Comparison of ENCODE assay signal across 12 cellular contexts in the genomic region with DNA sequence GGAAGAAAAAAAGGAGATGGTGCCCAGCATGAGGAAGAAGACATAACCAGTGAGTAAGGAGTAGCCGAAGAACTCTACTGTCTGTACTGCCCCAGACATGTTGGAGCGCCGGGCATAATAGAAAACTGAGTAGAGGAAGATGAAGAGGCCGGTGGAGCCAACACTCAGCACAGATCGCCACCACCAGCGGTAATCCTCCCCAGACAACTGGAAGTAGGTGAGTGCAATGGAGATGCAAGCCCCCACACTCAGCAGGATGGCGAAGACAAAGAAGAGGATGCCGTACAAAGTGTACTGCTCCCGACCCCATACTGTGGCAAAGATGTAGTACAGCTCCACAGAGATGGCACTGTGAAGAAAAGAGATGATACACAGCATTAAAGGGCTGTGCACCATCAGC. TPM values are rescaled to one million over a fixed set of nuclear protein-coding genes. Genes with fewer than 3 reads are reported as not detected.
DNase-seq lines count a peak whose midpoint lies in the region; ATAC-seq, FAIRE-seq and TF ChIP-seq lines count a peak whose summit lies in the region.
"Had no signal": no experiment of that assay in that cellular context is flagged by ENCODE, and none has a peak within 500 bp of the region (broad histone marks: within the 10 kb centered on the region; RNA-seq: fewer than 3 reads in every experiment).

No MANE protein-coding gene starts in this region.

- DNase-seq in CD4-positive, alpha-beta T cell = no peak
- DNase-seq in GM12878 (ENCODE audit: low read depth, low spot score) (no peak), neural crest cell (ENCODE audit: low read depth, low spot score) (no peak), HK-2 (ENCODE audit: unreplicated experiment) (no peak), ovary (no peak)

- in situ Hi-C loops in GM12878 (cut with MboI) = no loop called here

- no peaks in the 10 kb centered on the region for H3K9me3 Mint-ChIP-seq in CD4-positive, alpha-beta T cell
- no peaks in the 10 kb centered on the region for H3K9me3 Mint-ChIP-seq in IgD-negative memory B cell
- no peaks in the 10 kb centered on the region for H3K9me3 Mint-ChIP-seq in neural crest cell
- H3K9me3 Mint-ChIP-seq: activated naive CD4-positive, alpha-beta T cell treated with anti-CD3 and anti-CD28 coated beads, Interleukin-2, amount 50 U/mL, for 72 hours had no signal

- H4K20me1 ChIP-seq in GM12878 (ENCODE audit: control insufficient read depth, insufficient read depth) = no peaks in the 10 kb centered on the region

- H3K4me3 ChIP-seq in GM12878 (no peak overlapping the region), ovary (no peak overlapping the region)

- intact Hi-C loops in CD4-positive, alpha-beta T cell (cut with DNase I, micrococcal nuclease) = loop anchor here (2.0 to 5.0 kb wide), 4 partner anchors 42 to 75 kb away; a partner anchor contains a TSS
- intact Hi-C loops in GM12878 (cut with micrococcal nuclease; ENCODE audit: unreplicated experiment) (loop anchor here (2.0 kb wide), 1 partner anchor 107 kb away; no protein-coding TSS in a partner anchor), ovary (cut with DNase I) (no loop called here)

- H3K27me3 Mint-ChIP-seq in CD4-positive, alpha-beta T cell = no peaks in the 10 kb centered on the region
- H3K27me3 Mint-ChIP-seq in IgD-negative memory B cell (no peaks in the 10 kb centered on the region), neural crest cell (ENCODE audit: low read depth) (peaks cover 3% of the 10 kb centered on the region)

- H3K27ac ChIP-seq in CD4-positive, alpha-beta T cell (ENCODE audit: low read depth, low read length) = peak overlapping the region; percentile 52
- H3K27ac ChIP-seq in GM12878 (ENCODE audit: control insufficient read depth, insufficient read depth) (peak overlapping the region; percentile 17; the same call in 1 of the 2 replicates), ovary (no peak overlapping the region)

- TF ChIP-seq RAD21 in GM12878 (IDR thresholded peaks at IDR 0.05; ENCODE audit: insufficient read depth, low read depth, low read length) = no peak

- TF ChIP-seq CTCF in CD4-positive, alpha-beta T cell (IDR thresholded peaks at IDR 0.05) = no peak
- TF ChIP-seq CTCF in GM12878 (IDR thresholded peaks at IDR 0.05 in 2 of 3, conservative IDR thresholded peaks at IDR 0.05 in 1 of 3; ENCODE audit: control insufficient read depth in 2 of 3, extremely low read depth in 1 of 3, insufficient read depth in 1 of 3, low read depth in 3 of 3, low read length in 3 of 3) (no peak), neural crest cell (conservative IDR thresholded peaks at IDR 0.05) (no peak), ovary (IDR thresholded peaks at IDR 0.05) (no peak)

- CTCF ChIA-PET in CD4-positive, alpha-beta T cell (lab: Charles Lee) = interaction anchor here (0.7 to 2.6 kb wide), 7 partner anchors 26 to 144 kb away, joined by 3 to 24 read pairs (median 4); a partner anchor contains a TSS
- CTCF ChIA-PET in GM12878 (lab: Yijun Ruan, JAX) = interaction anchor here (0.6 to 2.2 kb wide), 8 partner anchors 14 to 1815 kb away, joined by 3 to 9 read pairs (median 6); a partner anchor contains a TSS

- WGBS in GM12878 (ENCODE audit: insufficient coverage, insufficient replicate concordance, low lambda C conversion rate, missing lambda C conversion rate) = over 99% methylated on average over 9 of the region's 9 CpGs
- 88 to 95% (median 90%) methylated on average over 9 of the region's 9 CpGs for WGBS in ovary, 3 donors

- no peak overlapping the region for H3K4me3 Mint-ChIP-seq in CD4-positive, alpha-beta T cell
- peak overlapping the region in 2 of 4 donors; percentile 48 to 100 for H3K4me3 Mint-ChIP-seq in IgD-negative memory B cell
- H3K4me3 Mint-ChIP-seq in neural crest cell = peak overlapping the region; percentile 98

- H3K36me3 ChIP-seq in GM12878 (ENCODE audit: control insufficient read depth in 2 of 2, insufficient read depth in 2 of 2, low read length in 1 of 2) (peaks cover 12 to 19% of the 10 kb centered on the region in 2 experiments), ovary (no peaks in the 10 kb centered on the region)

- peak overlapping the region; percentile 78 for H3K4me2 ChIP-seq in GM12878 (ENCODE audit: control insufficient read depth, insufficient read depth)

- no peak overlapping the region for H3K9ac ChIP-seq in GM12878 (ENCODE audit: control insufficient read depth, insufficient read depth, low read length)

- peak overlapping the region; percentile 91 for H3K27ac Mint-ChIP-seq in CD4-positive, alpha-beta T cell
- H3K27ac Mint-ChIP-seq in IgD-negative memory B cell (peak overlapping the region; percentile 88 to 99 (median 95)), neural crest cell (ENCODE audit: unreplicated experiment) (peak overlapping the region; percentile 9)

- RAD21 ChIA-PET in GM12878 (lab: Charles Lee; ENCODE audit: unreplicated experiment) = interaction anchor here (0.6 to 2.8 kb wide), 12 partner anchors 24 to 132 kb away, joined by 3 to 13 read pairs (median 4); a partner anchor contains a TSS

- H3K4me1 ChIP-seq in GM12878 (ENCODE audit: control insufficient read depth, insufficient read depth, low read length) (peaks cover 4% of the 10 kb centered on the region; the same call in 1 of the 2 replicates), ovary (ENCODE audit: insufficient read depth) (peaks cover 2% of the 10 kb centered on the region)

- no peaks in the 10 kb centered on the region for H3K27me3 ChIP-seq in CD4-positive, alpha-beta T cell (ENCODE audit: control insufficient read depth, insufficient read depth, low read length)
- H3K27me3 ChIP-seq in GM12878 (replicated peaks in 1 of 2; ENCODE audit: control insufficient read depth in 2 of 2, insufficient read depth in 2 of 2, low read length in 1 of 2) (no peaks in the 10 kb centered on the region), ovary (no peaks in the 10 kb centered on the region)

- POLR2A ChIA-PET in CD4-positive, alpha-beta T cell (lab: Charles Lee) = interaction anchor here (0.7 to 7.4 kb wide), 19 partner anchors 16 to 121 kb away, joined by 3 to 85 read pairs (median 5); a partner anchor contains a TSS
- POLR2A ChIA-PET in GM12878 (lab: Charles Lee) = interaction anchor here (1.0 to 3.0 kb wide), 8 partner anchors 14 to 241 kb away, joined by 3 to 28 read pairs (median 6); a partner anchor contains a TSS

- H3K79me2 ChIP-seq in GM12878 (ENCODE audit: control insufficient read depth, insufficient read depth, low read length) = peaks cover 28% of the 10 kb centered on the region

- TF ChIP-seq POLR2A in GM12878 (IDR thresholded peaks at IDR 0.05; ENCODE audit: low read depth, low read length) = no peak
- no peak for TF ChIP-seq POLR2A in ovary (IDR thresholded peaks at IDR 0.05)

- no TSS peak for BruUV-seq in GM12878 (replicated peaks; lab: Mats Ljungman, UMichigan)

- H2AFZ ChIP-seq in GM12878 (ENCODE audit: control insufficient read depth, low read depth, low read length) = no peak overlapping the region

- no peaks in the 10 kb centered on the region for H3K9me3 ChIP-seq in CD4-positive, alpha-beta T cell (ENCODE audit: control insufficient read depth, low read length)
- H3K9me3 ChIP-seq in GM12878 (replicated peaks; ENCODE audit: control insufficient read depth, insufficient read depth, low read length) (no peaks in the 10 kb centered on the region), ovary (no peaks in the 10 kb centered on the region)

- no peak for FAIRE-seq in GM12878 (lab: Jason Lieb, UNC)
- FAIRE-seq: small intestine had no signal

- ATAC-seq in CD4-positive, alpha-beta T cell (ENCODE audit: poor library complexity) = no peak
- ATAC-seq in GM12878 = no peak
- ATAC-seq in HG03469 (IDR thresholded peaks at IDR 0.05; ENCODE audit: unreplicated experiment) = no peak
- no peak for ATAC-seq in GM21390 (IDR thresholded peaks at IDR 0.05; ENCODE audit: unreplicated experiment)

- peaks cover 60% of the 10 kb centered on the region for H3K36me3 Mint-ChIP-seq in CD4-positive, alpha-beta T cell (ENCODE audit: low read depth)
- H3K36me3 Mint-ChIP-seq in IgD-negative memory B cell (peaks cover 1% of the 10 kb centered on the region), neural crest cell (ENCODE audit: low read depth) (peaks cover 15% of the 10 kb centered on the region)

- peaks cover 52% of the 10 kb centered on the region for H3K4me1 Mint-ChIP-seq in CD4-positive, alpha-beta T cell (ENCODE audit: low read depth)
- peaks cover 22 to 24% (median 23%) of the 10 kb centered on the region in 3 donors for H3K4me1 Mint-ChIP-seq in IgD-negative memory B cell
- peaks cover 37% of the 10 kb centered on the region for H3K4me1 Mint-ChIP-seq in neural crest cell

- SMC1A ChIA-PET in GM12878 (lab: Charles Lee; ENCODE audit: uncharacterized antibody, unreplicated experiment) = interaction anchor here (0.9 to 1.5 kb wide), 5 partner anchors 28 to 119 kb away, joined by 3 to 11 read pairs (median 5); a partner anchor contains a TSS

- TF ChIP-seq EP300 in GM12878 (IDR thresholded peaks at IDR 0.05; ENCODE audit: borderline replicate concordance in 1 of 2, control insufficient read depth in 1 of 2, low read depth in 2 of 2, low read length in 2 of 2) (no peak), ovary (IDR thresholded peaks at IDR 0.05) (no peak)

RNA-seq across cellular contexts. Expression of a gene that starts 0.8 kb away (rescaled TPM):
- total RNA-seq in CD4-positive, alpha-beta T cell = 10 to 100 TPM; 36.6 to 37.9 TPM
- polyA plus RNA-seq in IgD-negative memory B cell (15.8 TPM), GM12878 (2011; rRNA removed) (6.6 and 12.6 TPM in 2 replicates), GM12878 (2014; fragmentation: Illumina TruSeq; extraction: Trizol) (15.5 and 30.7 TPM in 2 replicates), GM12878 (2014; fragmentation: Nextera tagmentation; extraction: Ambion mirVana) (10 to 100 TPM in 1 of 2 experiments, 1 to 10 TPM in 1; 7.8 to 10.3 TPM), GM12878 (2014; rRNA removed) (44.5 and 72.1 TPM in 2 replicates), GM12878 (2016; fragmentation: Nextera tagmentation; extraction: Ambion mirVana) (100 to 1,000 TPM in 1 of 2 experiments, 10 to 100 TPM in 1; 92.1 to 104 TPM), ovary (10 to 100 TPM in 1 of 2 donors, 1 to 10 TPM in 1; 5.6 to 11.3 TPM)
- 54.2 and 59.3 TPM in 2 replicates for total RNA-seq in GM12878 (2013; cell fraction: nucleolus; rRNA removed)
- total RNA-seq in GM12878 (2014; rRNA removed) (77.1 and 139 TPM in 2 replicates), GM12878 (2014; rRNA removed; fragmentation: Illumina TruSeq; extraction: Trizol) (21.8 and 23.0 TPM in 2 replicates), GM12878 (2021) (88.9 and 113 TPM in 2 replicates), neural crest cell (88.3 and 88.7 TPM in 2 replicates), ovary (10 to 100 TPM; 12.3 to 50.9 (median 34.0) TPM)
- polyA plus RNA-seq in GM12878 (2011; ENCODE audit: low read depth) = 17.0 TPM
- polyA plus RNA-seq in GM12878 (2011; cell fraction: cytosol; rRNA removed) = 24.6 and 25.9 TPM in 2 replicates
- 115 and 166 TPM in 2 replicates for polyA plus RNA-seq in GM12878 (2011; cell fraction: nucleus; rRNA removed)
- polyA plus RNA-seq in GM12878 (2012) = 28.3 and 30.4 TPM in 2 replicates
- polyA minus RNA-seq in GM12878 (2011; rRNA and poly(A)+ RNA removed) = 27.1 and 30.7 TPM in 2 replicates
- polyA minus RNA-seq in GM12878 (2011; cell fraction: cytosol; rRNA and poly(A)+ RNA removed) = 19.9 and 21.7 TPM in 2 replicates
- 74.0 and 145 TPM in 2 replicates for polyA minus RNA-seq in GM12878 (2011; cell fraction: nucleus; rRNA and poly(A)+ RNA removed)

RNA-seq across cellular contexts. Expression of a gene that starts 5.8 kb away (rescaled TPM):
- 10 to 100 TPM; 12.9 to 13.0 TPM for total RNA-seq in CD4-positive, alpha-beta T cell
- polyA plus RNA-seq in IgD-negative memory B cell (25.1 TPM), GM12878 (2011; rRNA removed) (4.3 and 11.7 TPM in 2 replicates), GM12878 (2014; fragmentation: Illumina TruSeq; extraction: Trizol) (11.1 and 14.0 TPM in 2 replicates), GM12878 (2014; fragmentation: Nextera tagmentation; extraction: Ambion mirVana) (1 to 10 TPM; 7.2 to 9.8 TPM), GM12878 (2014; rRNA removed) (20.7 and 21.2 TPM in 2 replicates), GM12878 (2016; fragmentation: Nextera tagmentation; extraction: Ambion mirVana) (10 to 100 TPM; 38.7 to 39.2 TPM), ovary (10 to 100 TPM; 32.3 to 40.0 TPM)
- 33.3 and 34.0 TPM in 2 replicates for total RNA-seq in GM12878 (2013; cell fraction: nucleolus; rRNA removed)
- total RNA-seq in GM12878 (2014; rRNA removed) (20.2 and 22.7 TPM in 2 replicates), GM12878 (2014; rRNA removed; fragmentation: Illumina TruSeq; extraction: Trizol) (10.4 and 12.1 TPM in 2 replicates), GM12878 (2021) (19.7 and 23.9 TPM in 2 replicates), neural crest cell (45.6 and 47.4 TPM in 2 replicates), ovary (10 to 100 TPM; 34.9 to 65.6 (median 44.9) TPM)
- polyA plus RNA-seq in GM12878 (2011; ENCODE audit: low read depth) = 22.1 TPM
- 22.2 and 26.0 TPM in 2 replicates for polyA plus RNA-seq in GM12878 (2011; cell fraction: cytosol; rRNA removed)
- 15.8 and 15.9 TPM in 2 replicates for polyA plus RNA-seq in GM12878 (2011; cell fraction: nucleus; rRNA removed)
- 19.1 and 25.4 TPM in 2 replicates for polyA plus RNA-seq in GM12878 (2012)
- polyA minus RNA-seq in GM12878 (2011; rRNA and poly(A)+ RNA removed) = 12.4 and 16.2 TPM in 2 replicates
- 4.9 and 5.2 TPM in 2 replicates for polyA minus RNA-seq in GM12878 (2011; cell fraction: cytosol; rRNA and poly(A)+ RNA removed)
- polyA minus RNA-seq in GM12878 (2011; cell fraction: nucleus; rRNA and poly(A)+ RNA removed) = 8.1 and 11.1 TPM in 2 replicates

RNA-seq across cellular contexts. Expression of a gene that starts 16.0 kb away (rescaled TPM):
- under 1 TPM; 0.30 to 0.64 TPM for total RNA-seq in CD4-positive, alpha-beta T cell
- polyA plus RNA-seq in IgD-negative memory B cell (0.84 TPM), GM12878 (2011; rRNA removed) (0.07 and 0.11 TPM in 2 replicates), GM12878 (2014; fragmentation: Illumina TruSeq; extraction: Trizol) (not detected in 2 replicates), GM12878 (2014; fragmentation: Nextera tagmentation; extraction: Ambion mirVana) (under 1 TPM; 0.04 to 0.08 TPM), GM12878 (2014; rRNA removed) (0.23 TPM in 1 of 2 replicates, not detected in the other), GM12878 (2016; fragmentation: Nextera tagmentation; extraction: Ambion mirVana) (under 1 TPM; 0.44 to 0.79 TPM), ovary (under 1 TPM in 1 of 2 donors, not detected in 1; 0.06 TPM)
- 1.5 and 1.6 TPM in 2 replicates for total RNA-seq in GM12878 (2013; cell fraction: nucleolus; rRNA removed)
- total RNA-seq in GM12878 (2014; rRNA removed) (not detected in 2 replicates), GM12878 (2014; rRNA removed; fragmentation: Illumina TruSeq; extraction: Trizol) (0.18 TPM in 1 of 2 replicates, not detected in the other), GM12878 (2021) (not detected in 2 replicates), neural crest cell (0.47 and 0.48 TPM in 2 replicates), ovary (1 to 10 TPM in 2 of 7 donors, under 1 TPM in 2, not detected in 3; 0.45 to 1.1 (median 0.90) TPM)
- 4.1 TPM for polyA plus RNA-seq in GM12878 (2011; ENCODE audit: low read depth)
- 0.03 TPM in 1 of 2 replicates, not detected in the other for polyA plus RNA-seq in GM12878 (2011; cell fraction: cytosol; rRNA removed)
- polyA plus RNA-seq in GM12878 (2011; cell fraction: nucleus; rRNA removed) = 0.15 and 0.25 TPM in 2 replicates
- polyA plus RNA-seq in GM12878 (2012) = 2.9 and 5.0 TPM in 2 replicates
- polyA minus RNA-seq in GM12878 (2011; rRNA and poly(A)+ RNA removed) = 0.51 and 0.52 TPM in 2 replicates
- polyA minus RNA-seq in GM12878 (2011; cell fraction: cytosol; rRNA and poly(A)+ RNA removed) = not detected in 2 replicates
- polyA minus RNA-seq in GM12878 (2011; cell fraction: nucleus; rRNA and poly(A)+ RNA removed) = 0.73 and 1.9 TPM in 2 replicates
- total RNA-seq: kidney epithelial cell, LHCN-M2 had no signal

RNA-seq across cellular contexts. Expression of a gene that starts 17.6 kb away (rescaled TPM):
- total RNA-seq in CD4-positive, alpha-beta T cell = 100 to 1,000 TPM; 105 to 107 TPM
- polyA plus RNA-seq in IgD-negative memory B cell = 12.5 TPM
- 37.9 and 43.0 TPM in 2 replicates for total RNA-seq in GM12878 (2013; cell fraction: nucleolus; rRNA removed)
- total RNA-seq in GM12878 (2014; rRNA removed) = 24.8 and 28.0 TPM in 2 replicates
- 12.3 and 13.1 TPM in 2 replicates for total RNA-seq in GM12878 (2014; rRNA removed; fragmentation: Illumina TruSeq; extraction: Trizol)
- 68.3 and 76.9 TPM in 2 replicates for total RNA-seq in GM12878 (2021)
- 62.4 TPM for polyA plus RNA-seq in GM12878 (2011; ENCODE audit: low read depth)
- 7.6 and 11.2 TPM in 2 replicates for polyA plus RNA-seq in GM12878 (2011; rRNA removed)
- 7.0 and 7.3 TPM in 2 replicates for polyA plus RNA-seq in GM12878 (2011; cell fraction: cytosol; rRNA removed)
- 129 and 145 TPM in 2 replicates for polyA plus RNA-seq in GM12878 (2011; cell fraction: nucleus; rRNA removed)
- polyA plus RNA-seq in GM12878 (2012) = 45.5 and 78.2 TPM in 2 replicates
- 19.7 and 30.3 TPM in 2 replicates for polyA plus RNA-seq in GM12878 (2014; fragmentation: Illumina TruSeq; extraction: Trizol)
- polyA plus RNA-seq in GM12878 (2014; fragmentation: Nextera tagmentation; extraction: Ambion mirVana) = 1 to 10 TPM; 4.2 to 9.6 TPM
- 53.1 and 62.7 TPM in 2 replicates for polyA plus RNA-seq in GM12878 (2014; rRNA removed)
- 10 to 100 TPM; 50.3 to 50.5 TPM for polyA plus RNA-seq in GM12878 (2016; fragmentation: Nextera tagmentation; extraction: Ambion mirVana)
- polyA minus RNA-seq in GM12878 (2011; rRNA and poly(A)+ RNA removed) = 4.3 and 9.2 TPM in 2 replicates
- 1.7 and 10.0 TPM in 2 replicates for polyA minus RNA-seq in GM12878 (2011; cell fraction: cytosol; rRNA and poly(A)+ RNA removed)
- polyA minus RNA-seq in GM12878 (2011; cell fraction: nucleus; rRNA and poly(A)+ RNA removed) = 21.2 and 29.4 TPM in 2 replicates
- total RNA-seq in neural crest cell = 160 and 163 TPM in 2 replicates
- 10 to 100 TPM in 4 of 7 donors, 1 to 10 TPM in 3; 6.2 to 75.4 (median 13.5) TPM for total RNA-seq in ovary
- 1 to 10 TPM; 4.9 to 5.1 TPM for polyA plus RNA-seq in ovary

RNA-seq across cellular contexts. Expression of a gene that starts 23.8 kb away (rescaled TPM):
- total RNA-seq in CD4-positive, alpha-beta T cell = 10 to 100 TPM; 73.4 to 80.1 TPM
- polyA plus RNA-seq in IgD-negative memory B cell (170 TPM), GM12878 (2011; rRNA removed) (81.0 and 81.1 TPM in 2 replicates), GM12878 (2014; fragmentation: Illumina TruSeq; extraction: Trizol) (97.5 and 107 TPM in 2 replicates), GM12878 (2014; fragmentation: Nextera tagmentation; extraction: Ambion mirVana) (100 to 1,000 TPM; 110 to 151 TPM), GM12878 (2014; rRNA removed) (63.8 and 73.8 TPM in 2 replicates), GM12878 (2016; fragmentation: Nextera tagmentation; extraction: Ambion mirVana) (100 to 1,000 TPM in 1 of 2 experiments, 10 to 100 TPM in 1; 88.5 to 103 TPM), ovary (100 to 1,000 TPM in 1 of 2 donors, 10 to 100 TPM in 1; 56.1 to 105 TPM)
- total RNA-seq in GM12878 (2013; cell fraction: nucleolus; rRNA removed) = 46.5 and 49.6 TPM in 2 replicates
- total RNA-seq in GM12878 (2014; rRNA removed) (31.7 and 35.6 TPM in 2 replicates), GM12878 (2014; rRNA removed; fragmentation: Illumina TruSeq; extraction: Trizol) (47.4 and 49.4 TPM in 2 replicates), GM12878 (2021) (33.0 and 35.5 TPM in 2 replicates), neural crest cell (42.2 and 44.7 TPM in 2 replicates), ovary (10 to 100 TPM; 26.8 to 57.5 (median 41.0) TPM)
- 71.9 TPM for polyA plus RNA-seq in GM12878 (2011; ENCODE audit: low read depth)
- polyA plus RNA-seq in GM12878 (2011; cell fraction: cytosol; rRNA removed) = 53.6 and 68.7 TPM in 2 replicates
- polyA plus RNA-seq in GM12878 (2011; cell fraction: nucleus; rRNA removed) = 31.4 and 41.7 TPM in 2 replicates
- 68.3 and 71.1 TPM in 2 replicates for polyA plus RNA-seq in GM12878 (2012)
- 29.9 and 60.0 TPM in 2 replicates for polyA minus RNA-seq in GM12878 (2011; rRNA and poly(A)+ RNA removed)
- polyA minus RNA-seq in GM12878 (2011; cell fraction: cytosol; rRNA and poly(A)+ RNA removed) = 11.2 and 15.0 TPM in 2 replicates
- 4.5 and 6.5 TPM in 2 replicates for polyA minus RNA-seq in GM12878 (2011; cell fraction: nucleus; rRNA and poly(A)+ RNA removed)

Comparison
In these comparisons a context has a peak if more than half of its experiments do, and no peak if none do; other contexts are left out.
1. H3K27ac ChIP-seq: peak in CD4-positive, alpha-beta T cell (single experiment) and GM12878 (single experiment); none in ovary (0 of 2).
2. H3K27ac Mint-ChIP-seq: peak in every context shown above with its lines; median percentile 95 in IgD-negative memory B cell; 91 in CD4-positive, alpha-beta T cell; 9 in neural crest cell.
3. intact Hi-C loops: an anchor here in CD4-positive, alpha-beta T cell (2.0 to 5.0 kb wide) and GM12878 (2.0 kb wide); none called in ovary.